In genomic region chr17:15999974-16000827, GRCh38 we compare ENCODE assay signal across 7 cellular contexts. TPM values are rescaled to one million over a fixed set of nuclear protein-coding genes. Genes with fewer than 3 reads are reported as not detected.
DNase-seq lines count a peak whose midpoint lies in the region; ATAC-seq and TF ChIP-seq lines count a peak whose summit lies in the region.

No MANE protein-coding gene starts in this region.

- H3K27me3 Mint-ChIP-seq in glutamatergic neuron (ENCODE audit: unreplicated experiment), result peaks cover 6% of the 10 kb centered on the region

- no peak for TF ChIP-seq CTCF in GM12865 (IDR thresholded peaks at IDR 0.05; ENCODE audit: insufficient read depth, low read depth, low read length, missing control alignments)
- TF ChIP-seq CTCF in KMS-11 (conservative IDR thresholded peaks at IDR 0.05; ENCODE audit: low read depth, low read length), result no peak
- no peak for TF ChIP-seq CTCF in glutamatergic neuron (IDR thresholded peaks at IDR 0.05; ENCODE audit: partially characterized antibody, unreplicated experiment)

- no peak overlapping the region for H3K4me2 ChIP-seq in KMS-11

- H3K4me1 ChIP-seq in KMS-11 (ENCODE audit: low read depth, poor library complexity, severe bottlenecking), result no peaks in the 10 kb centered on the region

- H2AFZ ChIP-seq in KMS-11 (ENCODE audit: low read depth), result no peak overlapping the region; the same call in 1 of the 2 replicates

- H3K36me3 ChIP-seq in KMS-11 (ENCODE audit: insufficient read depth), result no peaks in the 10 kb centered on the region

- peak overlapping the region; percentile 55; the same call in 1 of the 2 replicates for H3K27ac ChIP-seq in KMS-11

- peak; percentile 57 for DNase-seq in GM12865 (ENCODE audit: low read depth)
- DNase-seq in activated T-helper 1 cell treated with Interleukin-2 at 50 U/mL for 16 hours (ENCODE audit: low read depth), result peak; percentile 29
- peak; percentile 73 for DNase-seq in glutamatergic neuron
- DNase-seq in posterior vena cava (ENCODE audit: low spot score), result peak; percentile 82
- no peak for DNase-seq in NOMO-1 treated with dmso at 0.1 percent for 144 hours (lab: John Stamatoyannopoulos, UW; ENCODE audit: unreplicated experiment)

- H3K9ac ChIP-seq in KMS-11, result peak overlapping the region; percentile 44; the same call in 1 of the 2 replicates

- peak; percentile 25 for ATAC-seq in GM21576 (IDR thresholded peaks at IDR 0.05; ENCODE audit: unreplicated experiment)

- H3K4me3 ChIP-seq in GM12865 (ENCODE audit: low read depth, low read length) (peak overlapping the region; percentile 64), KMS-11 (IDR thresholded peaks at IDR 0.05; ENCODE audit: insufficient read depth, low read depth, low read length) (no peak overlapping the region)

- H3K27me3 ChIP-seq in KMS-11 (ENCODE audit: insufficient read depth, low read depth), result no peaks in the 10 kb centered on the region

- H3K79me2 ChIP-seq in KMS-11 (ENCODE audit: insufficient read depth, low read depth), result no peaks in the 10 kb centered on the region

- H3K4me1 Mint-ChIP-seq in glutamatergic neuron (ENCODE audit: low read depth, unreplicated experiment), result peaks cover 11% of the 10 kb centered on the region

- intact Hi-C loops in posterior vena cava (cut with DNase I), result no loop called here

- peaks cover 9% of the 10 kb centered on the region for H3K9me3 Mint-ChIP-seq in glutamatergic neuron (ENCODE audit: unreplicated experiment)

- peak overlapping the region; percentile 96 for H3K4me3 Mint-ChIP-seq in glutamatergic neuron (ENCODE audit: unreplicated experiment)

- no peaks in the 10 kb centered on the region for H4K20me1 ChIP-seq in KMS-11 (ENCODE audit: insufficient read depth)

- peak overlapping the region; percentile 82 for H3K27ac Mint-ChIP-seq in glutamatergic neuron (ENCODE audit: unreplicated experiment)

- peaks cover 11% of the 10 kb centered on the region for H3K36me3 Mint-ChIP-seq in glutamatergic neuron (ENCODE audit: unreplicated experiment)

RNA-seq across cellular contexts. Expression of gene TTC19, which starts 0.6 kb away (rescaled TPM):
- total RNA-seq in glutamatergic neuron (ENCODE audit: unreplicated experiment) (35.9 TPM), posterior vena cava (10 to 100 TPM; 18.4 to 18.6 TPM)

RNA-seq across cellular contexts. Expression of gene ZSWIM7, which starts 0.7 kb away (rescaled TPM):
- total RNA-seq in glutamatergic neuron (ENCODE audit: unreplicated experiment), result 29.0 TPM
- 10 to 100 TPM; 11.9 to 16.5 TPM for total RNA-seq in posterior vena cava

RNA-seq across cellular contexts. Expression of gene ADORA2B, which starts 55.3 kb away (rescaled TPM):
- 0.32 TPM for total RNA-seq in glutamatergic neuron (ENCODE audit: unreplicated experiment)
- total RNA-seq in posterior vena cava, result under 1 TPM; 0.74 to 0.86 TPM
